In the genomic region with DNA sequence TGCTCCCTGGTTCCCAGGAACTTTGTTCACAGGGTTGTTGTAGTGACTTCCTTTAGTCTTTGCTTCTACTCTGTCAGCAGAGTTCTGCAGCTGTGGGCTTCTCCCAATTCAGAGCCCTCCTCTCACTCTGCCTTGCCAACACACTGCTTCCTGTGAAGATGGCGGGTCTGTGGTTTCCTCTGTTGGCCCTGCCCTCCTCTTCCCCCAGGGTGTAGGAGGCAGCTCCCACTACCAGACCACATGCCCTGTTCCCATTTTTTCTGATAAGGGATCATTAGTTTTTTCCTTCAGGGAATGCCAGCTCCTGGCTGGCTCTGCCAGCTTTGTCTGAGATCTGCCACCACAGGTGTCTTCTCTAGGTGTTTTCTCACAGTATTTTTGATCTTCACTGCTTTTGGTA, we compare ENCODE assay signal across 17 cellular contexts. TPM values are rescaled to one million over a fixed set of nuclear protein-coding genes. Genes with fewer than 3 reads are reported as not detected.
DNase-seq lines count a peak whose midpoint lies in the region; ATAC-seq and TF ChIP-seq lines count a peak whose summit lies in the region.
"Had no signal": no experiment of that assay in that cellular context is flagged by ENCODE, and none has a peak within 500 bp of the region (broad histone marks: within the 10 kb centered on the region; RNA-seq: fewer than 3 reads in every experiment).

No MANE protein-coding gene starts in this region.

- intact Hi-C loops in body of pancreas (cut with DNase I), result no loop called here

- ATAC-seq in body of pancreas, result peak; percentile 79
- peak; percentile 34 to 70 for ATAC-seq in natural killer cell treated with Interleukin-12 subunit alpha and Interleukin-12 subunit beta and Interleukin-15 and Interleukin-18, amount 100 ng/mL, for 72 hours
- no peak for ATAC-seq in HG02588 (IDR thresholded peaks at IDR 0.05; ENCODE audit: unreplicated experiment)
- ATAC-seq: activated T-cell treated with anti-CD3 and anti-CD28 coated beads, Interleukin-2, amount 50 U/mL, for 4 hours had no signal

- no peak for TF ChIP-seq CTCF in body of pancreas (IDR thresholded peaks at IDR 0.05)

- DNase-seq in H7 (peak; percentile 26), body of pancreas (peak; percentile 69 to 83 (median 78)), substantia nigra (lab: John Stamatoyannopoulos, UW) (no peak), midbrain (lab: John Stamatoyannopoulos, UW) (no peak)
- DNase-seq in natural killer cell treated with Interleukin-12 subunit alpha and Interleukin-12 subunit beta and Interleukin-15 and Interleukin-18, amount 100 ng/mL, for 72 hours (ENCODE audit: low spot score), result no peak
- DNase-seq in central memory CD4-positive, alpha-beta T cell, result no peak
- DNase-seq: activated CD4-positive, alpha-beta T cell treated with anti-CD3 and anti-CD28 coated beads for 48 hours; activated T-cell treated with anti-CD3 and anti-CD28 coated beads, Interleukin-2, amount 50 U/mL, for 4 hours; caudate nucleus; NCI-H187; NCI-H446; T1000 had no signal

- 7 to 25% methylated on average over 1 of the region's 1 CpG for WGBS in body of pancreas, 2 donors

- no peak overlapping the region; a peak in 1 of 20 replicates for H3K4me3 ChIP-seq in BLaER1 treated with 17β-estradiol and CSF1 and Interleukin-3, amounts not matched to agents 10 nM and 100 nM
- no peak overlapping the region for H3K4me3 ChIP-seq in H7 (ENCODE audit: insufficient read depth, low read depth, low read length)
- H3K4me3 ChIP-seq in body of pancreas, result no peak overlapping the region
- H3K4me3 ChIP-seq: SJCRH30 had no signal

- H3K27me3 ChIP-seq in BLaER1 treated with 17β-estradiol and CSF1 and Interleukin-3, amounts not matched to agents 10 nM and 100 nM, result no peaks in the 10 kb centered on the region
- H3K27me3 ChIP-seq in H7 (ENCODE audit: control insufficient read depth, insufficient read depth, low read length), result no peaks in the 10 kb centered on the region
- H3K27me3 ChIP-seq in body of pancreas, result no peaks in the 10 kb centered on the region
- H3K27me3 ChIP-seq: SJCRH30 had no signal

- H3K9me3 ChIP-seq in BLaER1 treated with 17β-estradiol and CSF1 and Interleukin-3, amounts not matched to agents 10 nM and 100 nM (replicated peaks in 1 of 11), result peaks cover 0 to 20% (median 9%) of the 10 kb centered on the region in 11 experiments; a peak in 9 of 22 replicates
- no peaks in the 10 kb centered on the region for H3K9me3 ChIP-seq in body of pancreas
- H3K9me3 ChIP-seq: SJCRH30 had no signal

- H4K20me1 ChIP-seq in BLaER1 treated with 17β-estradiol and CSF1 and Interleukin-3, amounts not matched to agents 10 nM and 100 nM, result no peaks in the 10 kb centered on the region

- no peaks in the 10 kb centered on the region for H3K36me3 ChIP-seq in BLaER1 treated with 17β-estradiol and CSF1 and Interleukin-3, amounts not matched to agents 10 nM and 100 nM
- H3K36me3 ChIP-seq in H7 (replicated peaks; ENCODE audit: control insufficient read depth, insufficient read depth, low read length), result no peaks in the 10 kb centered on the region
- H3K36me3 ChIP-seq in body of pancreas (replicated peaks in 1 of 2; ENCODE audit: insufficient read depth in 1 of 2, low read depth in 2 of 2), result no peaks in the 10 kb centered on the region

- H3K4me3 Mint-ChIP-seq in natural killer cell treated with Interleukin-12 subunit alpha and Interleukin-12 subunit beta and Interleukin-15 and Interleukin-18, amount 100 ng/mL, for 72 hours, result no peak overlapping the region
- H3K4me3 Mint-ChIP-seq: activated T-cell treated with anti-CD3 and anti-CD28 coated beads, Interleukin-2, amount 50 U/mL, for 4 hours had no signal

- no peak overlapping the region for H3K27ac ChIP-seq in BLaER1 treated with 17β-estradiol and CSF1 and Interleukin-3, amounts not matched to agents 10 nM and 100 nM
- H3K27ac ChIP-seq in body of pancreas (peak overlapping the region; percentile 74 to 85 (median 77)), substantia nigra (ENCODE audit: low read depth, low read length, poor library complexity, severe bottlenecking) (no peak overlapping the region)
- H3K27ac ChIP-seq: SJCRH30 had no signal

- H3K9me3 Mint-ChIP-seq in natural killer cell treated with Interleukin-12 subunit alpha and Interleukin-12 subunit beta and Interleukin-15 and Interleukin-18, amount 100 ng/mL, for 72 hours, result peaks cover 3% of the 10 kb centered on the region
- H3K9me3 Mint-ChIP-seq: activated T-cell treated with anti-CD3 and anti-CD28 coated beads, Interleukin-2, amount 50 U/mL, for 4 hours had no signal

- H3K27ac Mint-ChIP-seq in natural killer cell treated with Interleukin-12 subunit alpha and Interleukin-12 subunit beta and Interleukin-15 and Interleukin-18, amount 100 ng/mL, for 72 hours, result peak overlapping the region in 1 of 2 donors; percentile 38

- H3K9ac ChIP-seq in BLaER1 treated with 17β-estradiol and CSF1 and Interleukin-3, amounts not matched to agents 10 nM and 100 nM, result no peak overlapping the region

- no peak for TF ChIP-seq POLR2A in body of pancreas (IDR thresholded peaks at IDR 0.05)

- H3K27me3 Mint-ChIP-seq in natural killer cell treated with Interleukin-12 subunit alpha and Interleukin-12 subunit beta and Interleukin-15 and Interleukin-18, amount 100 ng/mL, for 72 hours, result no peaks in the 10 kb centered on the region

- peak overlapping the region; percentile 38 to 80 (median 63) for H3K4me2 ChIP-seq in BLaER1 treated with 17β-estradiol and CSF1 and Interleukin-3, amounts not matched to agents 10 nM and 100 nM

- H3K36me3 Mint-ChIP-seq in natural killer cell treated with Interleukin-12 subunit alpha and Interleukin-12 subunit beta and Interleukin-15 and Interleukin-18, amount 100 ng/mL, for 72 hours, result no peaks in the 10 kb centered on the region

- peaks cover 9 to 16% (median 12%) of the 10 kb centered on the region in 10 experiments for H3K4me1 ChIP-seq in BLaER1 treated with 17β-estradiol and CSF1 and Interleukin-3, amounts not matched to agents 10 nM and 100 nM
- H3K4me1 ChIP-seq in body of pancreas, result peaks cover 77% of the 10 kb centered on the region

- peaks cover 14 to 20% of the 10 kb centered on the region in 2 donors for H3K4me1 Mint-ChIP-seq in natural killer cell treated with Interleukin-12 subunit alpha and Interleukin-12 subunit beta and Interleukin-15 and Interleukin-18, amount 100 ng/mL, for 72 hours (ENCODE audit: low read depth in 2 of 2)

RNA-seq across cellular contexts. Expression of a gene that starts 12.7 kb away (rescaled TPM):
- total RNA-seq in H7 (2014; rRNA removed; shearing (Covaris generic)), result 35.1 and 35.6 TPM in 2 replicates
- 10 to 100 TPM; 18.2 to 48.1 TPM for total RNA-seq in body of pancreas
- total RNA-seq in natural killer cell treated with Interleukin-12 subunit alpha and Interleukin-12 subunit beta and Interleukin-15 and Interleukin-18, amount 100 ng/mL, for 72 hours, result not detected
- total RNA-seq: activated T-cell treated with anti-CD3 and anti-CD28 coated beads, Interleukin-2, amount 50 U/mL, for 4 hours; MCF 10A; pulmonary artery endothelial cell had no signal

Comparison
In these comparisons a context has a peak if more than half of its experiments do, and no peak if none do; other contexts are left out.
1. H3K27ac ChIP-seq: peak in body of pancreas (4 of 4); none in BLaER1 treated with 17β-estradiol and CSF1 and Interleukin-3, amounts not matched to agents 10 nM and 100 nM (0 of 11) and substantia nigra (single experiment).
2. DNase-seq: peak in H7 (single experiment) and body of pancreas (4 of 4); none in natural killer cell treated with Interleukin-12 subunit alpha and Interleukin-12 subunit beta and Interleukin-15 and Interleukin-18, amount 100 ng/mL, for 72 hours (single experiment), central memory CD4-positive, alpha-beta T cell (single experiment), substantia nigra (0 of 49) and midbrain (single experiment).
3. RNA of a gene that starts 12.7 kb away (total RNA-seq): 18.2 to 48.1 TPM in body of pancreas and 35.1 to 35.6 TPM in H7; not detected in natural killer cell treated with Interleukin-12 subunit alpha and Interleukin-12 subunit beta and Interleukin-15 and Interleukin-18, amount 100 ng/mL, for 72 hours; every median in the first group is over 10 times any median in the second.